ENCODE assay signal across 9 cellular contexts in genomic region chr2:172113617-172114016, GRCh38. TPM values are rescaled to one million over a fixed set of nuclear protein-coding genes. Genes with fewer than 3 reads are reported as not detected.
DNase-seq lines count a peak whose midpoint lies in the region; ATAC-seq, FAIRE-seq and TF ChIP-seq lines count a peak whose summit lies in the region.
"Had no signal": no experiment of that assay in that cellular context is flagged by ENCODE, and none has a peak within 500 bp of the region (broad histone marks: within the 10 kb centered on the region; RNA-seq: fewer than 3 reads in every experiment).

No MANE protein-coding gene starts in this region.

- H3K27ac Mint-ChIP-seq in Caco-2 (ENCODE audit: unreplicated experiment) (no peak overlapping the region), WTC11 (no peak overlapping the region)

- ATAC-seq in WTC11 (peak; percentile 42), lower lobe of right lung (no peak), GM21367 (IDR thresholded peaks at IDR 0.05; ENCODE audit: unreplicated experiment) (no peak), HG03108 (IDR thresholded peaks at IDR 0.05; ENCODE audit: unreplicated experiment) (no peak), GM19467 (IDR thresholded peaks at IDR 0.05; ENCODE audit: unreplicated experiment) (no peak)

- CTCF ChIA-PET in Caco-2 (lab: Charles Lee) (interaction anchor here (0.7 to 2.1 kb wide), 5 partner anchors 12 to 515 kb away, joined by 3 to 27 read pairs (median 7); partner anchors contain the start of gene HAT1), WTC11 (lab: Charles Lee) (interaction anchor here (0.5 to 5.0 kb wide), 30 partner anchors 8 to 572 kb away, joined by 3 to 67 read pairs (median 4); partner anchors contain the start of genes DLX1, DLX2, HAT1 and SLC25A12)

- H3K4me3 Mint-ChIP-seq in Caco-2 (ENCODE audit: unreplicated experiment) = no peak overlapping the region
- H3K4me3 Mint-ChIP-seq in WTC11 = no peak overlapping the region

- H3K4me1 Mint-ChIP-seq in Caco-2 (ENCODE audit: low read depth, unreplicated experiment) (peaks cover 9% of the 10 kb centered on the region), WTC11 (peaks cover 10% of the 10 kb centered on the region)

- intact Hi-C loops in Caco-2 (cut with micrococcal nuclease; ENCODE audit: unreplicated experiment) (loop anchor here (1.0 to 2.0 kb wide), 3 partner anchors 14 to 515 kb away; no protein-coding TSS in a partner anchor), lower lobe of right lung (cut with DNase I) (no loop called here)

- H3K36me3 Mint-ChIP-seq in Caco-2 (ENCODE audit: insufficient read depth, unreplicated experiment) (no peaks in the 10 kb centered on the region), WTC11 (no peaks in the 10 kb centered on the region)

- DNase-seq in Caco-2 (no peak), HTR-8/SVneo (ENCODE audit: insufficient read length, low spot score) (peak; percentile 43), WTC11 (ENCODE audit: low spot score) (no peak), lower lobe of right lung (no peak), substantia nigra (lab: John Stamatoyannopoulos, UW) (no peak)
- DNase-seq: stimulated activated CD4-positive, alpha-beta T cell treated with anti-CD3 and anti-CD28 coated beads, Interleukin-12 subunit alpha, Interleukin-12 subunit beta, amount 100 ng/mL, for 4 hours had no signal

- H3K4me1 ChIP-seq in Caco-2 (peaks cover 10% of the 10 kb centered on the region), lower lobe of right lung (no peaks in the 10 kb centered on the region)

- peak; percentile 36 for FAIRE-seq in HTR-8/SVneo (lab: Jason Lieb, UNC)

- H3K27ac ChIP-seq in lower lobe of right lung (no peak overlapping the region), substantia nigra (ENCODE audit: low read depth, low read length, poor library complexity, severe bottlenecking) (no peak overlapping the region)

- POLR2A ChIA-PET in Caco-2 (lab: Charles Lee) = no interaction called here
- POLR2A ChIA-PET in WTC11 (lab: Charles Lee) = interaction anchor here (0.7 kb wide), 1 partner anchor 427 kb away, joined by 4 read pairs; the partner anchor contains the start of gene DYNC1I2

- no peaks in the 10 kb centered on the region for H3K27me3 ChIP-seq in Caco-2 (replicated peaks; ENCODE audit: control insufficient read depth, insufficient read depth, low read length)
- H3K27me3 ChIP-seq in lower lobe of right lung (ENCODE audit: low read depth) = peaks cover 33% of the 10 kb centered on the region

- H3K9me3 Mint-ChIP-seq in Caco-2 (ENCODE audit: unreplicated experiment) (no peaks in the 10 kb centered on the region), WTC11 (no peaks in the 10 kb centered on the region)

- H3K9me3 ChIP-seq in Caco-2 (no peaks in the 10 kb centered on the region), lower lobe of right lung (no peaks in the 10 kb centered on the region)

- TF ChIP-seq CTCF in Caco-2 (IDR thresholded peaks at IDR 0.05; ENCODE audit: insufficient read depth in 1 of 2, low read depth in 1 of 2, low read length in 1 of 2, severe bottlenecking in 1 of 2, unreplicated experiment in 1 of 2) (peak; percentile 20 to 30), WTC11 (IDR thresholded peaks at IDR 0.05) (0 out of 2 replicates have a peak, but pooled peaks have one; percentile 27), lower lobe of right lung (IDR thresholded peaks at IDR 0.05) (peak; percentile 27)

- H3K36me3 ChIP-seq in Caco-2 (ENCODE audit: control insufficient read depth, insufficient read depth, low read length) (no peaks in the 10 kb centered on the region), lower lobe of right lung (no peaks in the 10 kb centered on the region)

- no TSS peak for BruUV-seq in Caco-2 (replicated peaks; lab: Mats Ljungman, UMichigan)

- H3K27me3 Mint-ChIP-seq in Caco-2 (ENCODE audit: insufficient read depth, unreplicated experiment) = no peaks in the 10 kb centered on the region
- H3K27me3 Mint-ChIP-seq in WTC11 (ENCODE audit: low read depth) = peaks cover 36% of the 10 kb centered on the region

- no peak overlapping the region for H3K4me3 ChIP-seq in Caco-2 (ENCODE audit: low read depth, low read length)
- no peak overlapping the region for H3K4me3 ChIP-seq in lower lobe of right lung

TF ChIP-seq in WTC11, 78 proteins besides CTCF, POLR2A, EP300 and RAD21:
- TF ChIP-seq SMAD4 (CRISPR knock-in tag; IDR thresholded peaks at IDR 0.05) (no peak), RORB (CRISPR knock-in tag; IDR thresholded peaks at IDR 0.05) (no peak), CREB1 (CRISPR knock-in tag; IDR thresholded peaks at IDR 0.05) (no peak), ATF6 (CRISPR knock-in tag; IDR thresholded peaks at IDR 0.05) (no peak), ZBTB43 (CRISPR knock-in tag; IDR thresholded peaks at IDR 0.05) (no peak), ESRRA (CRISPR knock-in tag; IDR thresholded peaks at IDR 0.05; ENCODE audit: borderline replicate concordance) (no peak), ZNF425 (CRISPR knock-in tag; conservative IDR thresholded peaks at IDR 0.05) (no peak), ETV6 (CRISPR knock-in tag; IDR thresholded peaks at IDR 0.05) (no peak), GABPB1 (CRISPR knock-in tag; IDR thresholded peaks at IDR 0.05) (no peak)
TF ChIP-seq in WTC11: peak in this region for 0.

RNA-seq across cellular contexts. Expression of gene DLX2, which starts 10.9 kb away (rescaled TPM):
- total RNA-seq in Caco-2 (2022) = 0.79 and 0.82 TPM in 2 replicates
- total RNA-seq in WTC11 (2021) = 0.28 to 0.64 TPM (median 0.55 TPM) in 3 replicates
- total RNA-seq in lower lobe of right lung = not detected

RNA-seq across cellular contexts. Expression of gene DLX1, which starts 28.3 kb away (rescaled TPM):
- total RNA-seq in Caco-2 (2022) = 1.2 TPM in 2 replicates
- not detected in 3 replicates for total RNA-seq in WTC11 (2021)
- total RNA-seq in lower lobe of right lung = not detected
